Comparison of ENCODE assay signal across 17 cellular contexts in the genomic region with DNA sequence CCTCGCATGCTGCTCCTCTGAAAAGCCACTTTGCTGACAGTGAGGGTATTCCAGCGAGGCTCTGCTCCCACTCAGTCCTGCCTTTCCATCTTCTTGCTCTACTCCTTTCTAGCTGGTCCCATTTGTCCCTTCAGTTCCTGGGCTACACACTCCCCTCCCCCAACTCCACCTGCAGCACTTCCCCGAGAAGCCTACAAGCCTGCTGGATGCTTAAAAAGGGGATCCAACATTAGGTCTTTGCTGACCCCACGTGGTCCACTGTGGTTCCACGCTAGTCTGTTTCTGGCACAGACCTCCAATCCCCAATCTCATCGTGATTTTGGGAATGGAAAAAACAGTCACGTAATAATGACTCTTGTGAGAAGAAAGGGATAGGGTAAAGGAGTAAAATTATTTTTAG.
DNase-seq lines count a peak whose midpoint lies in the region; TF ChIP-seq lines count a peak whose summit lies in the region.
"Had no signal": no experiment of that assay in that cellular context is flagged by ENCODE, and none has a peak within 500 bp of the region (broad histone marks: within the 10 kb centered on the region; RNA-seq: fewer than 3 reads in every experiment).

No MANE protein-coding gene starts in this region.

- H3K4me3 ChIP-seq in fibroblast of pulmonary artery (replicated peaks; ENCODE audit: low read depth, low read length) = no peak overlapping the region
- H3K4me3 ChIP-seq: gastrocnemius medialis, GM23248, prostate gland, skin epidermis, tibial nerve had no signal

- peaks cover 11% of the 10 kb centered on the region for H3K4me1 Mint-ChIP-seq in chondrocyte (ENCODE audit: low read depth)
- H3K4me1 Mint-ChIP-seq: activated CD4-positive, alpha-beta T cell treated with anti-CD3 and anti-CD28 coated beads for 36 hours; nephron had no signal

- no peaks in the 10 kb centered on the region for H3K9me3 Mint-ChIP-seq in chondrocyte (ENCODE audit: low read depth)
- H3K9me3 Mint-ChIP-seq: dendritic cell treated with granulocyte-macrophage colony-stimulating factor and Interleukin-4, amounts not matched to agents 40 ng/mL and 50 ng/mL, for 4 days; nephron; stimulated activated naive CD8-positive, alpha-beta T cell treated with anti-CD3 and anti-CD28 coated beads, Interleukin-15, Interleukin-2, amounts not matched to agents 100 ng/mL and 50 ng/mL, for 24 hours had no signal

- H3K36me3 Mint-ChIP-seq in chondrocyte (ENCODE audit: low read depth) = no peaks in the 10 kb centered on the region

- no peak overlapping the region for H3K4me3 Mint-ChIP-seq in chondrocyte (ENCODE audit: unreplicated experiment)
- H3K4me3 Mint-ChIP-seq: activated CD4-positive, alpha-beta T cell treated with anti-CD3 and anti-CD28 coated beads for 36 hours; dendritic cell treated with granulocyte-macrophage colony-stimulating factor and Interleukin-4, amounts not matched to agents 40 ng/mL and 50 ng/mL, for 4 days; nephron; stimulated activated naive CD8-positive, alpha-beta T cell treated with anti-CD3 and anti-CD28 coated beads, Interleukin-15, Interleukin-2, amounts not matched to agents 100 ng/mL and 50 ng/mL, for 24 hours had no signal

- peak; percentile 8 for DNase-seq in ACHN
- DNase-seq in EH (ENCODE audit: low read depth) = peak; percentile 19
- DNase-seq in NCI-H69 (lab: John Stamatoyannopoulos, UW) = peak; percentile 7
- DNase-seq in fibroblast of pulmonary artery (ENCODE audit: low read depth) = no peak
- DNase-seq in activated gamma-delta T cell treated with Interleukin-2 at 50 U/mL for 16 hours = no peak
- DNase-seq in chondrocyte (ENCODE audit: low spot score) = no peak
- DNase-seq in H4 (ENCODE audit: low spot score) = no peak
- no peak for DNase-seq in NCI-H146 treated with DMSO at 0.1 percent for 48 hours (lab: John Stamatoyannopoulos, UW; ENCODE audit: unreplicated experiment)
- DNase-seq: activated CD4-positive, alpha-beta T cell treated with anti-CD3 and anti-CD28 coated beads for 36 hours; gastrocnemius medialis had no signal

- TF ChIP-seq CTCF in fibroblast of pulmonary artery (IDR thresholded peaks at IDR 0.05; ENCODE audit: low read length, missing control alignments) (peak; percentile 3), chondrocyte (IDR thresholded peaks at IDR 0.05) (no peak)

- H3K27me3 Mint-ChIP-seq in chondrocyte (ENCODE audit: low read depth) = no peaks in the 10 kb centered on the region

- no peak overlapping the region for H3K27ac Mint-ChIP-seq in chondrocyte (ENCODE audit: unreplicated experiment)
- H3K27ac Mint-ChIP-seq: activated CD4-positive, alpha-beta T cell treated with anti-CD3 and anti-CD28 coated beads for 36 hours; dendritic cell treated with granulocyte-macrophage colony-stimulating factor and Interleukin-4, amounts not matched to agents 40 ng/mL and 50 ng/mL, for 4 days; nephron; stimulated activated naive CD8-positive, alpha-beta T cell treated with anti-CD3 and anti-CD28 coated beads, Interleukin-15, Interleukin-2, amounts not matched to agents 100 ng/mL and 50 ng/mL, for 24 hours had no signal

- in situ Hi-C loops in ACHN (cut with HindIII; ENCODE audit: low pct_ligation_motif_present, low pct_unique_long_range_greater_than_20kb, low sequenced_read_pairs) = no loop called here

Comparison
In these comparisons a context has a peak if more than half of its experiments do, and no peak if none do; other contexts are left out.
1. DNase-seq: peak in ACHN (single experiment), EH (single experiment) and NCI-H69 (single experiment); none in fibroblast of pulmonary artery (single experiment), activated gamma-delta T cell treated with Interleukin-2 at 50 U/mL for 16 hours (single experiment), chondrocyte (single experiment), H4 (single experiment) and NCI-H146 treated with DMSO at 0.1 percent for 48 hours (single experiment).